Comparison of ENCODE assay signal across 10 cellular contexts in the genomic region with DNA sequence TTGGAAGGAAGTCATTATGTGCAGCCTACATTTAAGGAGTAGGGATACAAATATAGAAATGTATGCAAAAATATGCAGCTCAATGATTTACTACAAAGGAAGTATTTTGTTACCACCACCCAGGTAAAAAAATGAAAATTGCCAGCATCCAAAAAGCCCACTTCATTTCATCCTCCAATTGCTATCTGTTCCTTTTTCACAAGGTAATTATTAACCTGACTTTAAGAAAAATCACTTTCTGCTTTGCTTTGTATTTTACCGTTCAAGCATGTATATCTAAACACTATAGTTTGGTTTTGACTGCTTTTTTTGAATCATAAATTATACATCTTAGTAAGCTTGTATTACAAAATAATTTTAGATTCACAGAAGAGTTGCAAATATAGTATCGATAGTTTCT.
"Had no signal": no experiment of that assay in that cellular context is flagged by ENCODE, and none has a peak within 500 bp of the region (broad histone marks: within the 10 kb centered on the region; RNA-seq: fewer than 3 reads in every experiment).

No MANE protein-coding gene starts in this region.

- H2AFZ ChIP-seq: GM23248 had no signal

- FAIRE-seq: HTR-8/SVneo, K562 had no signal

- H3K36me3 ChIP-seq: HAP-1 had no signal

- H3K9ac ChIP-seq: GM23248 had no signal

- DNase-seq: GM23248, GOT3, H7, HFFc6, IMR-90, KG1 had no signal

- H3K27ac ChIP-seq: GM23248 had no signal

- H3K9me3 ChIP-seq: HAP-1 had no signal

- H3K4me1 ChIP-seq: HAP-1 had no signal

- H3K4me3 ChIP-seq: GM23248, HAP-1, K562 had no signal

- H3K27ac Mint-ChIP-seq: HFFc6 had no signal

- ATAC-seq: HCT116, K562 had no signal

- H3K4me3 Mint-ChIP-seq: HFFc6 had no signal
